8 cellular contexts compared by ENCODE assay signal in the genomic region with DNA sequence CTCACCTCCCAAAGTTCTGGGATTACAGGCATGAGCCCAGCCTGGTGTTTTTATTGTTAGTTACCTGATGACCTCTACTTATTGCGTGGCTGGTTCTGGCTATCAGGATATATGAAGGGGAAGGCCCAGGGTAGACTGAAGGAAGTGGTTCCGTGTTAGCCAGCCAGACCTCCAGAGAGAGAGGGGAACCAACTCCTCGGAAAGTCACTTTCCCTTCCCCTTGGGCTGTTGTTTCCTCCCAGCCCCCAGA. TPM values are rescaled to one million over a fixed set of nuclear protein-coding genes. Genes with fewer than 3 reads are reported as not detected.
A peak's percentile ranks its signal among the peaks of the same experiment; 100 is the strongest.
DNase-seq lines count a peak whose midpoint lies in the region; ATAC-seq and TF ChIP-seq lines count a peak whose summit lies in the region.

No MANE protein-coding gene starts in this region.

- no peak for TF ChIP-seq CTCF in left ventricle myocardium inferior (IDR thresholded peaks at IDR 0.05; ENCODE audit: borderline replicate concordance)
- TF ChIP-seq CTCF in hepatocyte (IDR thresholded peaks at IDR 0.05; ENCODE audit: poor library complexity) = no peak

- H3K36me3 ChIP-seq in left ventricle myocardium inferior (no peaks in the 10 kb centered on the region), hepatocyte (replicated peaks; ENCODE audit: insufficient read depth, low read depth) (no peaks in the 10 kb centered on the region)

- H2AFZ ChIP-seq in hepatocyte = no peak overlapping the region

- H3K27ac ChIP-seq in left ventricle myocardium inferior (replicated peaks) = peak overlapping the region; percentile 96
- no peak overlapping the region for H3K27ac ChIP-seq in hepatocyte

- no peaks in the 10 kb centered on the region for H3K9me2 ChIP-seq in hepatocyte (replicated peaks; ENCODE audit: insufficient read depth)

- H3K79me2 ChIP-seq in hepatocyte = no peaks in the 10 kb centered on the region

- DNase-seq in left ventricle myocardium inferior = no peak
- no peak for DNase-seq in Right ventricle myocardium superior
- DNase-seq in MV-4-11 (lab: John Stamatoyannopoulos, UW) = peak; percentile 91
- peak; percentile 32 for DNase-seq in globus pallidus (ENCODE audit: low spot score)
- no peak for DNase-seq in NCI-H146 (lab: John Stamatoyannopoulos, UW)
- no peak for DNase-seq in hepatocyte (ENCODE audit: low spot score)
- no peak for DNase-seq in LoVo (ENCODE audit: low spot score)

- H3K9me3 ChIP-seq in left ventricle myocardium inferior (replicated peaks) (peaks cover 12% of the 10 kb centered on the region), hepatocyte (ENCODE audit: low read depth) (no peaks in the 10 kb centered on the region)

- 74% methylated on average over 3 of the region's 3 CpGs for WGBS in hepatocyte (ENCODE audit: low lambda C conversion rate, missing lambda C conversion rate)

- no peak overlapping the region for H3K4me2 ChIP-seq in hepatocyte

- H4K20me1 ChIP-seq in hepatocyte (ENCODE audit: insufficient read depth, poor library complexity, severe bottlenecking) = no peaks in the 10 kb centered on the region

- H3K4me3 ChIP-seq in left ventricle myocardium inferior = no peak overlapping the region
- no peak overlapping the region for H3K4me3 ChIP-seq in hepatocyte

- peaks cover 51% of the 10 kb centered on the region for H3K4me1 ChIP-seq in left ventricle myocardium inferior
- no peaks in the 10 kb centered on the region for H3K4me1 ChIP-seq in hepatocyte (ENCODE audit: insufficient read depth)

- H3K27me3 ChIP-seq in left ventricle myocardium inferior (ENCODE audit: low read depth) (no peaks in the 10 kb centered on the region), hepatocyte (peaks cover 37% of the 10 kb centered on the region)

- ATAC-seq in Right ventricle myocardium superior (ENCODE audit: poor library complexity) (no peak), GM21381 (IDR thresholded peaks at IDR 0.05; ENCODE audit: unreplicated experiment) (no peak)

- intact Hi-C loops in left ventricle myocardium inferior (cut with micrococcal nuclease) (no loop called here), Right ventricle myocardium superior (cut with DNase I) (no loop called here)

RNA-seq across cellular contexts. Expression of a gene that starts 2.5 kb away (rescaled TPM):
- total RNA-seq in left ventricle myocardium inferior = 42.7 TPM
- 42.9 TPM for total RNA-seq in Right ventricle myocardium superior
- 0.80 and 0.92 TPM in 2 replicates for total RNA-seq in hepatocyte
- polyA plus RNA-seq in hepatocyte = 0.77 TPM in 1 of 2 replicates, not detected in the other

Comparison
In these comparisons a context has a peak if more than half of its experiments do, and no peak if none do; other contexts are left out.
1. DNase-seq: peak in MV-4-11 (single experiment) and globus pallidus (single experiment); none in left ventricle myocardium inferior (single experiment), Right ventricle myocardium superior (single experiment), NCI-H146 (single experiment), hepatocyte (single experiment) and LoVo (single experiment).
2. RNA of a gene that starts 2.5 kb away (total RNA-seq): 42.9 TPM in Right ventricle myocardium superior (single experiment) and 42.7 TPM in left ventricle myocardium inferior (single experiment); 0.80 to 0.92 TPM in hepatocyte; every median in the first group is over 10 times any median in the second.